In the genomic region with DNA sequence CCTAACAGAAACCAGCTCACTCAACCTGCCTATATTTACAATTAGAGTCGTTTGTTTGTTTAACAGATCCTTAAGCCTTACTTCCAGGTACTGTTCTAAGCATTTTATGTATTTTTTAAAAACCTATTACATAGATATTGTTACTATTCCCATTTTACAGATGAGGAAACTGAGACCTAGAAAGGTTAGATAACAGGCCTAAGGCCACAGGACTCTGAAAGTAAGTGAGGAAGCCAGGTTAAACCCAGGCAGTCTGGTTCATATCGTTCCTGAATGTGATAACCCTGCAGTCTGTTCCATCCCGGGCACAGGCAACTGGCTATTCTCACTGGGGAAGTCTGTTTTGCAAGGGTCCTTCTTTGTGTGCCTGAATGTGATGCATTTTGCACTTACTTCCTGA, we compare ENCODE assay signal across 16 cellular contexts.
A peak's percentile ranks its signal among the peaks of the same experiment; 100 is the strongest.
DNase-seq lines count a peak whose midpoint lies in the region; ATAC-seq and TF ChIP-seq lines count a peak whose summit lies in the region.
"Had no signal": no experiment of that assay in that cellular context is flagged by ENCODE, and none has a peak within 500 bp of the region (broad histone marks: within the 10 kb centered on the region; RNA-seq: fewer than 3 reads in every experiment).

No MANE protein-coding gene starts in this region.

- H3K4me1 ChIP-seq in SK-N-SH (ENCODE audit: control insufficient read depth in 1 of 2, insufficient read depth in 2 of 2, low read depth in 1 of 2, low read length in 1 of 2) (peaks cover 0 to 8% of the 10 kb centered on the region in 2 experiments; a peak in 3 of 4 replicates), PC-3 (ENCODE audit: insufficient read depth, low read length) (no peaks in the 10 kb centered on the region)

- CTCF ChIA-PET in SK-N-SH (lab: Yijun Ruan, JAX) = interaction anchor here (1.3 to 1.4 kb wide), 2 partner anchors 106 to 112 kb away, joined by 4 to 5 read pairs; no protein-coding TSS in a partner anchor
- CTCF ChIA-PET in PC-3 (lab: Charles Lee) = no interaction called here

- H3K27me3 Mint-ChIP-seq in chondrocyte (ENCODE audit: low read depth) = no peaks in the 10 kb centered on the region
- H3K27me3 Mint-ChIP-seq: CD4-positive, CD25-positive, alpha-beta regulatory T cell had no signal

- H2AFZ ChIP-seq in SK-N-SH (ENCODE audit: low read depth) (no peak overlapping the region), PC-3 (ENCODE audit: low read length) (no peak overlapping the region)
- H2AFZ ChIP-seq: GM23338 had no signal

- H3K27me3 ChIP-seq in SK-N-SH (ENCODE audit: insufficient read depth) = no peaks in the 10 kb centered on the region
- H3K27me3 ChIP-seq in PC-3 (ENCODE audit: low read length) = no peaks in the 10 kb centered on the region
- H3K27me3 ChIP-seq: BLaER1 treated with 17β-estradiol and CSF1 and Interleukin-3, amounts not matched to agents 10 nM and 100 nM had no signal

- H3K9ac ChIP-seq in SK-N-SH (no peak overlapping the region), SK-N-MC (ENCODE audit: insufficient read length) (no peak overlapping the region), PC-3 (ENCODE audit: low read length) (no peak overlapping the region)
- H3K9ac ChIP-seq: BLaER1 treated with 17β-estradiol and CSF1 and Interleukin-3, amounts not matched to agents 10 nM and 100 nM had no signal

- intact Hi-C loops in PC-3 (cut with micrococcal nuclease) = no loop called here

- H3K9me3 ChIP-seq in SK-N-SH (no peaks in the 10 kb centered on the region), SK-N-MC (ENCODE audit: low read depth, low read length) (no peaks in the 10 kb centered on the region), PC-3 (ENCODE audit: low read length) (no peaks in the 10 kb centered on the region)

- H3K9me2 ChIP-seq in SK-N-SH (no peaks in the 10 kb centered on the region), PC-3 (replicated peaks; ENCODE audit: low read length) (no peaks in the 10 kb centered on the region)

- POLR2A ChIA-PET in SK-N-SH (lab: Yijun Ruan, JAX) (interaction anchor here (0.6 kb wide), 1 partner anchor 35 kb away, joined by 4 read pairs; no protein-coding TSS in a partner anchor), PC-3 (lab: Charles Lee; ENCODE audit: unreplicated experiment) (no interaction called here)

- no peaks in the 10 kb centered on the region for H4K20me1 ChIP-seq in SK-N-SH (ENCODE audit: insufficient read depth)
- no peaks in the 10 kb centered on the region for H4K20me1 ChIP-seq in PC-3 (ENCODE audit: low read length)
- H4K20me1 ChIP-seq: BLaER1 treated with 17β-estradiol and CSF1 and Interleukin-3, amounts not matched to agents 10 nM and 100 nM had no signal

- no peak for TF ChIP-seq RAD21 in SK-N-SH (IDR thresholded peaks at IDR 0.05; ENCODE audit: low read length)

- DNase-seq in SK-N-SH = no peak
- DNase-seq in SK-N-MC (ENCODE audit: low read depth, low spot score) = no peak
- no peak for DNase-seq in chondrocyte (ENCODE audit: low spot score)
- DNase-seq in PC-3 = no peak
- no peak for DNase-seq in anterior cingulate cortex (lab: John Stamatoyannopoulos, UW)
- no peak for DNase-seq in activated T-cell treated with anti-CD3 and anti-CD28 coated beads for 4 hours
- no peak for DNase-seq in NCI-H345 treated with DMSO at 0.1 percent for 48 hours (lab: John Stamatoyannopoulos, UW; ENCODE audit: unreplicated experiment)
- DNase-seq: ACHN; Calu3; CD4-positive, CD25-positive, alpha-beta regulatory T cell; DMS79 treated with DMSO at 0.1 percent for 48 hours; H7 had no signal

- H3K9me3 Mint-ChIP-seq in chondrocyte (ENCODE audit: low read depth) = peaks cover 7% of the 10 kb centered on the region

- H3K79me2 ChIP-seq in SK-N-SH (ENCODE audit: insufficient read depth) = no peaks in the 10 kb centered on the region
- no peaks in the 10 kb centered on the region for H3K79me2 ChIP-seq in PC-3 (ENCODE audit: low read length)

- peak overlapping the region; percentile 93 for H3K27ac Mint-ChIP-seq in chondrocyte (ENCODE audit: unreplicated experiment)
- H3K27ac Mint-ChIP-seq: CD4-positive, CD25-positive, alpha-beta regulatory T cell; GM23338 had no signal

- no peak overlapping the region for H3K4me2 ChIP-seq in SK-N-SH
- H3K4me2 ChIP-seq in PC-3 (ENCODE audit: low read length) = no peak overlapping the region
- H3K4me2 ChIP-seq: BLaER1 treated with 17β-estradiol and CSF1 and Interleukin-3, amounts not matched to agents 10 nM and 100 nM; GM23338 had no signal

- H3K4me3 Mint-ChIP-seq in chondrocyte (ENCODE audit: unreplicated experiment) = no peak overlapping the region
- H3K4me3 Mint-ChIP-seq: CD4-positive, CD25-positive, alpha-beta regulatory T cell; GM23338 had no signal

- TF ChIP-seq CTCF in SK-N-SH (IDR thresholded peaks at IDR 0.05) (no peak), chondrocyte (IDR thresholded peaks at IDR 0.05) (no peak), PC-3 (conservative IDR thresholded peaks at IDR 0.05; ENCODE audit: low read depth, low read length) (no peak)

- H3K36me3 Mint-ChIP-seq in chondrocyte (ENCODE audit: low read depth) = peaks cover 3% of the 10 kb centered on the region

- H3K4me3 ChIP-seq in SK-N-SH (ENCODE audit: low read depth in 2 of 2, low read length in 1 of 2) (no peak overlapping the region), SK-N-MC (no peak overlapping the region), PC-3 (ENCODE audit: low read length) (no peak overlapping the region)
- H3K4me3 ChIP-seq: BLaER1 treated with 17β-estradiol and CSF1 and Interleukin-3, amounts not matched to agents 10 nM and 100 nM; GM23338 had no signal

- ATAC-seq in SK-N-SH treated with all-trans-retinoic acid at 6 μM for 48 hours (peak; percentile 56; the same call in 2 of the 3 replicates), PC-3 (no peak)
- ATAC-seq: GM23338 had no signal

- H3F3A ChIP-seq in SK-N-SH (replicated peaks; ENCODE audit: insufficient read depth) = no peaks in the 10 kb centered on the region
- H3F3A ChIP-seq in PC-3 (ENCODE audit: low read length, unreplicated experiment) = no peaks in the 10 kb centered on the region

- H3K27ac ChIP-seq in SK-N-SH (ENCODE audit: low read depth in 2 of 2, low read length in 1 of 2) (no peak overlapping the region), SK-N-MC (peak overlapping the region; percentile 69), PC-3 (ENCODE audit: low read length) (no peak overlapping the region)
- H3K27ac ChIP-seq: 22Rv1; BLaER1 treated with 17β-estradiol and CSF1 and Interleukin-3, amounts not matched to agents 10 nM and 100 nM had no signal

- H3K36me3 ChIP-seq in SK-N-SH (replicated peaks in 1 of 2; ENCODE audit: control insufficient read depth in 1 of 2, insufficient read depth in 2 of 2, low read length in 1 of 2) = no peaks in the 10 kb centered on the region
- H3K36me3 ChIP-seq in SK-N-MC (ENCODE audit: insufficient read depth, low read length) = no peaks in the 10 kb centered on the region
- no peaks in the 10 kb centered on the region for H3K36me3 ChIP-seq in PC-3 (ENCODE audit: low read depth, low read length)
- H3K36me3 ChIP-seq: BLaER1 treated with 17β-estradiol and CSF1 and Interleukin-3, amounts not matched to agents 10 nM and 100 nM had no signal

- TF ChIP-seq EP300 in SK-N-SH (IDR thresholded peaks at IDR 0.05; ENCODE audit: borderline replicate concordance in 1 of 2, low read depth in 1 of 2, low read length in 1 of 2) = no peak

- no TSS peak for BruUV-seq in PC-3 (replicated peaks; lab: Mats Ljungman, UMichigan)

- WGBS in SK-N-SH (ENCODE audit: low lambda C conversion rate) = 67% methylated on average over 3 of the region's 3 CpGs

- peaks cover 11% of the 10 kb centered on the region for H3K4me1 Mint-ChIP-seq in chondrocyte (ENCODE audit: low read depth)

TF ChIP-seq in SK-N-SH treated with all-trans-retinoic acid at 6 μM for 48 hours, 23 proteins besides CTCF, POLR2A, EP300 and RAD21 (continues in another document):
- TF ChIP-seq, protein P1, sequence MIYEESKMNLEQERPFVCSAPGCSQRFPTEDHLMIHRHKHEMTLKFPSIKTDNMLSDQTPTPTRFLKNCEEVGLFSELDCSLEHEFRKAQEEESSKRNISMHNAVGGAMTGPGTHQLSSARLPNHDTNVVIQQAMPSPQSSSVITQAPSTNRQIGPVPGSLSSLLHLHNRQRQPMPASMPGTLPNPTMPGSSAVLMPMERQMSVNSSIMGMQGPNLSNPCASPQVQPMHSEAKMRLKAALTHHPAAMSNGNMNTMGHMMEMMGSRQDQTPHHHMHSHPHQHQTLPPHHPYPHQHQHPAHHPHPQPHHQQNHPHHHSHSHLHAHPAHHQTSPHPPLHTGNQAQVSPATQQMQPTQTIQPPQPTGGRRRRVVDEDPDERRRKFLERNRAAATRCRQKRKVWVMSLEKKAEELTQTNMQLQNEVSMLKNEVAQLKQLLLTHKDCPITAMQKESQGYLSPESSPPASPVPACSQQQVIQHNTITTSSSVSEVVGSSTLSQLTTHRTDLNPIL (CRISPR knock-in tag; IDR thresholded peaks at IDR 0.05; ENCODE audit: low read depth) = no peak
- TF ChIP-seq ZFP3 (CRISPR knock-in tag; IDR thresholded peaks at IDR 0.05) = no peak

TF ChIP-seq in SK-N-SH, 30 proteins besides CTCF, POLR2A, EP300 and RAD21:
- TF ChIP-seq FOXJ3 (CRISPR knock-in tag; IDR thresholded peaks at IDR 0.05) (no peak), JUND (IDR thresholded peaks at IDR 0.05) (no peak), FOXM1 (IDR thresholded peaks at IDR 0.05; ENCODE audit: low read depth) (no peak), YY1 (IDR thresholded peaks at IDR 0.05; ENCODE audit: low read depth) (no peak), NRF1 (IDR thresholded peaks at IDR 0.05; ENCODE audit: low read depth, low read length) (no peak), RXRA (IDR thresholded peaks at IDR 0.05; ENCODE audit: borderline replicate concordance, low read depth) (no peak), TAF1 (IDR thresholded peaks at IDR 0.05; ENCODE audit: borderline replicate concordance, low read depth, low read length) (no peak)
- TF ChIP-seq, protein P2, sequence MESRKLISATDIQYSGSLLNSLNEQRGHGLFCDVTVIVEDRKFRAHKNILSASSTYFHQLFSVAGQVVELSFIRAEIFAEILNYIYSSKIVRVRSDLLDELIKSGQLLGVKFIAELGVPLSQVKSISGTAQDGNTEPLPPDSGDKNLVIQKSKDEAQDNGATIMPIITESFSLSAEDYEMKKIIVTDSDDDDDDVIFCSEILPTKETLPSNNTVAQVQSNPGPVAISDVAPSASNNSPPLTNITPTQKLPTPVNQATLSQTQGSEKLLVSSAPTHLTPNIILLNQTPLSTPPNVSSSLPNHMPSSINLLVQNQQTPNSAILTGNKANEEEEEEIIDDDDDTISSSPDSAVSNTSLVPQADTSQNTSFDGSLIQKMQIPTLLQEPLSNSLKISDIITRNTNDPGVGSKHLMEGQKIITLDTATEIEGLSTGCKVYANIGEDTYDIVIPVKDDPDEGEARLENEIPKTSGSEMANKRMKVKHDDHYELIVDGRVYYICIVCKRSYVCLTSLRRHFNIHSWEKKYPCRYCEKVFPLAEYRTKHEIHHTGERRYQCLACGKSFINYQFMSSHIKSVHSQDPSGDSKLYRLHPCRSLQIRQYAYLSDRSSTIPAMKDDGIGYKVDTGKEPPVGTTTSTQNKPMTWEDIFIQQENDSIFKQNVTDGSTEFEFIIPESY (IDR thresholded peaks at IDR 0.05; ENCODE audit: borderline replicate concordance, low read depth) = no peak
